In the genomic region with DNA sequence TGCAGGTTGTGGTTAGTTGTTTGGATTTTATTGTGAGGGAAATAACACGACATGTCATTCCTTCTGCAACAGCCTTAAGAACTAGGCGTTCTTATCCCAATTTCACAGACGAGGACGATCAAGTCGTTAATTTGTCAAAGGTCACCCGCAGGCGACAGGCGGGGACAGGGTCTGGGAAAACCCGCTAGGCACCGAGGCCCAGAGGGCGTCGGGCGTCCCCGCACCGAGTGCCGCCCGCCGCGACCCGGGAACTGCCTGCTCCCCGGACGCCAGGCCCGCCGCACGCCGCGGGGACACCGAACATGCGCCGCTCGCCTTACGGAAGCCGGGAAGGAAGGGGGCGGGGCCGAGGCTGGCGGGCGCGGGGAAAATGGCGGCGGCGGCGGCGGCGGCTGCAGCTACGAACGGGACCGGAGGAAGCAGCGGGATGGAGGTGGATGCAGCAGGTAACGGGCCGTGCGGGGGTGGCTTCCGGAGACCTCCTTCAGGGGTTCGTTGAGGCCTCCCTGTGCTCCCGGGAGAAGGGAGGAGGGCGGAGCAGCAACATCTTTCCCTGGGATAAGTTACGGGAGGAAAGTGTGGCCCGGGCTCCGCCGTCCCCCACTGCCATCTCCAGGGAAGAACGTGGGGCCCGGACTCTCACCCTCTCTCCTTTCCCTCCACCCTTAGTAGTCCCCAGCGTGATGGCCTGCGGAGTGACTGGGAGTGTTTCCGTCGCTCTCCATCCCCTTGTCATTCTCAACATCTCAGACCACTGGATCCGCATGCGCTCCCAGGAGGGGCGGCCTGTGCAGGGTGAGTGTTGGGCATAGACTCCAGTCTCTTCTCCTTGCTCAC, we compare ENCODE assay signal across 8 cellular contexts. TPM values are rescaled to one million over a fixed set of nuclear protein-coding genes. Genes with fewer than 3 reads are reported as not detected.
DNase-seq lines count a peak whose midpoint lies in the region; ATAC-seq and TF ChIP-seq lines count a peak whose summit lies in the region.

Gene COPS6 (plus strand): TSS at position 349 of the 837 bp plus-strand sequence. CDS start 22 bp downstream, at position 371.

- peaks cover 24% of the 10 kb centered on the region for H3K36me3 Mint-ChIP-seq in neural progenitor cell

- peak within 1 kb of the TSS; percentile 96 for H3K4me3 Mint-ChIP-seq in neural progenitor cell

- ATAC-seq in GM18868 (IDR thresholded peaks at IDR 0.05; ENCODE audit: unreplicated experiment): peak; percentile 57
- ATAC-seq in foreskin keratinocyte: peak; percentile 17

- H3K9me3 ChIP-seq in neural progenitor cell (ENCODE audit: low read depth) (no peaks in the 10 kb centered on the region), stomach (no peaks in the 10 kb centered on the region)

- H3K4me1 Mint-ChIP-seq in neural progenitor cell: peaks cover 23% of the 10 kb centered on the region

- intact Hi-C loops in stomach (cut with DNase I; ENCODE audit: low total_unique reads): no loop called here

- peak within 1 kb of the TSS; percentile 88 for H3K27ac Mint-ChIP-seq in neural progenitor cell

- H3K4me2 ChIP-seq in neural progenitor cell: peak within 1 kb of the TSS; percentile 81

- TF ChIP-seq CTCF in foreskin keratinocyte (conservative IDR thresholded peaks at IDR 0.05) (no peak), neural progenitor cell (IDR thresholded peaks at IDR 0.05) (no peak), stomach (IDR thresholded peaks at IDR 0.05) (no peak)

- TF ChIP-seq POLR2A in Raji (IDR thresholded peaks at IDR 0.05; ENCODE audit: insufficient read depth, low read depth, low read length) (peak; percentile 90), stomach (IDR thresholded peaks at IDR 0.05) (no peak)

- H2AFZ ChIP-seq in ACC112 (ENCODE audit: low read length, unreplicated experiment) (peak within 1 kb of the TSS; percentile 26), neural progenitor cell (replicated peaks) (peak within 1 kb of the TSS; percentile 88)

- H3K36me3 ChIP-seq in ACC112 (ENCODE audit: insufficient read depth, low read length): peaks cover 26% of the 10 kb centered on the region; the same call in 1 of the 2 replicates
- no peaks in the 10 kb centered on the region for H3K36me3 ChIP-seq in neural progenitor cell
- peaks cover 33 to 40% (median 38%) of the 10 kb centered on the region in 4 donors for H3K36me3 ChIP-seq in stomach

- H3F3A ChIP-seq in neural progenitor cell (ENCODE audit: low read depth): peaks cover 61% of the 10 kb centered on the region

- peak within 1 kb of the TSS; percentile 90 for H3K9ac ChIP-seq in neural progenitor cell

- TF ChIP-seq EP300 in stomach (IDR thresholded peaks at IDR 0.05): no peak

- WGBS in stomach, 5 donors: 0 to 1% (median 0%) methylated on average over 35 to 68 of the region's 68 CpGs

- peaks cover 22% of the 10 kb centered on the region for H3K79me2 ChIP-seq in ACC112 (ENCODE audit: control insufficient read depth, insufficient read depth, low read length, unreplicated experiment)
- H3K79me2 ChIP-seq in neural progenitor cell (ENCODE audit: low read depth): peaks cover 14% of the 10 kb centered on the region

- H3K4me1 ChIP-seq in ACC112 (ENCODE audit: control insufficient read depth, insufficient read depth, low read length, unreplicated experiment): peaks cover 32% of the 10 kb centered on the region
- peaks cover 13% of the 10 kb centered on the region for H3K4me1 ChIP-seq in foreskin keratinocyte
- peaks cover 3% of the 10 kb centered on the region for H3K4me1 ChIP-seq in neural progenitor cell
- peaks cover 15 to 55% (median 30%) of the 10 kb centered on the region in 4 donors for H3K4me1 ChIP-seq in stomach

- H3K9me3 Mint-ChIP-seq in neural progenitor cell: no peaks in the 10 kb centered on the region

- H3K27ac ChIP-seq in ACC112 (ENCODE audit: low read depth, low read length): peak within 1 kb of the TSS; percentile 95
- H3K27ac ChIP-seq in foreskin keratinocyte: no peak within 1 kb of the TSS
- H3K27ac ChIP-seq in neural progenitor cell: peak within 1 kb of the TSS; percentile 28
- peak within 1 kb of the TSS; percentile 79 to 94 (median 91) for H3K27ac ChIP-seq in stomach

- no peaks in the 10 kb centered on the region for H3K27me3 ChIP-seq in ACC112 (ENCODE audit: insufficient read depth, low read length)
- H3K27me3 ChIP-seq in foreskin keratinocyte: no peaks in the 10 kb centered on the region
- no peaks in the 10 kb centered on the region for H3K27me3 ChIP-seq in neural progenitor cell
- no peaks in the 10 kb centered on the region for H3K27me3 ChIP-seq in stomach

- DNase-seq in Jurkat, Clone E6-1 (ENCODE audit: low read depth, low spot score): peak; percentile 52
- DNase-seq in activated gamma-delta T cell treated with anti-CD3 and anti-CD28 coated beads, Interleukin-2, amount 50 U/mL, for 16 hours (ENCODE audit: low read depth): peak; percentile 78
- DNase-seq in foreskin keratinocyte (peak; percentile 42 to 58), neural progenitor cell (ENCODE audit: low spot score) (peak; percentile 91), stomach (peak; percentile 87)

- peaks cover 7% of the 10 kb centered on the region for H3K27me3 Mint-ChIP-seq in neural progenitor cell (ENCODE audit: insufficient read depth, low read depth)

- H3K4me3 ChIP-seq in ACC112 (ENCODE audit: low read depth, low read length) (peak within 1 kb of the TSS; percentile 82), neural progenitor cell (peak within 1 kb of the TSS; percentile 71), stomach (peak within 1 kb of the TSS; percentile 81 to 92 (median 90))
- peak within 1 kb of the TSS; percentile 95 for H3K4me3 ChIP-seq in Jurkat, Clone E6-1 (ENCODE audit: low read length)

- H4K20me1 ChIP-seq in neural progenitor cell (ENCODE audit: low read depth): peaks cover 13% of the 10 kb centered on the region

RNA-seq across cellular contexts. Expression of gene COPS6, which starts in this region (rescaled TPM):
- 322 TPM for polyA plus RNA-seq in Jurkat, Clone E6-1 (2012; ENCODE audit: insufficient read depth, insufficient read length)
- 110 and 122 TPM in 2 replicates for total RNA-seq in foreskin keratinocyte
- 226 and 239 TPM in 2 replicates for polyA plus RNA-seq in foreskin keratinocyte
- 42.2 and 63.9 TPM in 2 replicates for total RNA-seq in neural progenitor cell (ENCODE audit: low replicate concordance)
- total RNA-seq in stomach: 100 to 1,000 TPM in 1 of 5 donors, 10 to 100 TPM in 4; 34.2 to 197 (median 87.5) TPM
- 100 to 1,000 TPM in 2 of 3 donors, 10 to 100 TPM in 1; 90.0 to 125 (median 117) TPM for polyA plus RNA-seq in stomach
